In the genomic region with DNA sequence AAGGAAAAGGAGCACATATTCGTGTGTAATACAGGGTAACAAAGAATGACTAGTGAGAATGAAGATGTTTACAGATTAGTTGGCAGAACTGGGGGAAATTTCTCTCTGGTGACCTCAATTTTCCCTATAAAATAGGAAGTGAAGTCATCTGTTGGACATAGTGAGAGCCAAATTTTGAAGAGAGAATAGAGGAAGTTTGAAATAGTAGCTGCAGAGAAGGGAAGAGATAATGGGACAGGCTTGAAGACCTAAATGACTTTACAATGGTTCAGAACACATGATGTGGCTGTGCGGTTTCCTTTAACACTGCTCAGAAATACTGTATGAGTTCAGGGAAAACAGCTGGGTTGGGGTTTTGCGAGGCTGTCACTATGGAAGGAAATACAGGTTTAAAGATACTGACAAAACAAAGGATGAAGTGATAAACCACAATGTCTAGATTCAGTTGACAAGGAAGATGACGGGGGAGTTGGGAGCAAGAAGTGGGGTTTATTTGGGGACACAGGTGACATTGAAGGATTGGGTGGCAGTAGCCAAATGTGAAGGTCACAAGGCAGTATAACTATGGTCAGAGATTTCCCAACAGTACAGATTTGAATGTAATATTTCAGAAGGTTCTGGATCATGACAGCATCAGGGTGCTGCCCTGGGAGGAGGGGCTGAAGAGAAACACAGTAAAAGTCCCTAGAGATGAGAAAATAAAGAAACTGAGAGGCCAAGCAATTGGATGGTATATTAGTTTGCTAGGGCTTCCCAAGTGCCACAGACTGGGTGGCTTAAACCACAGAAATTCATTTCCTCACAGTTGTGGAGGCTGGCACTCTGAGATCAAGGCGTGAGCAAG, we compare ENCODE assay signal across 8 cellular contexts.
DNase-seq lines count a peak whose midpoint lies in the region; ATAC-seq and TF ChIP-seq lines count a peak whose summit lies in the region.

No MANE protein-coding gene starts in this region.

- intact Hi-C loops in left ventricle myocardium superior (cut with micrococcal nuclease), result no loop called here

- TF ChIP-seq POLR2A in erythroblast (IDR thresholded peaks at IDR 0.05; ENCODE audit: low read length), result no peak

- no peaks in the 10 kb centered on the region for H3K9me3 ChIP-seq in MG63

- H3K4me3 ChIP-seq in MG63, result no peak overlapping the region

- ATAC-seq in GM21825 (IDR thresholded peaks at IDR 0.05; ENCODE audit: unreplicated experiment) (peak; percentile 91), left ventricle myocardium superior (peak; percentile 92)

- no peaks in the 10 kb centered on the region for H3K36me3 ChIP-seq in MG63

- no peaks in the 10 kb centered on the region for H3K27me3 ChIP-seq in MG63

- DNase-seq in ELR (ENCODE audit: low read depth) (peak; percentile 42), MG63 (peak; percentile 3), activated T-cell treated with anti-CD3 and anti-CD28 coated beads for 24 hours (ENCODE audit: low read depth) (peak; percentile 65), left ventricle myocardium superior (no peak), erythroblast (lab: John Stamatoyannopoulos, UW) (no peak)
- DNase-seq in stimulated activated CD8-positive, alpha-beta memory T cell treated with anti-CD3 and anti-CD28 coated beads, Interleukin-15, amount 100 ng/mL, for 4 hours (ENCODE audit: low read depth in 2 of 2), result peak; percentile 17 to 46
- no peak for DNase-seq in effector CD8-positive, alpha-beta T cell (lab: John Stamatoyannopoulos, UW)

Comparison
In these comparisons a context has a peak if more than half of its experiments do, and no peak if none do; other contexts are left out.
1. DNase-seq: peak in ELR (single experiment), MG63 (single experiment), activated T-cell treated with anti-CD3 and anti-CD28 coated beads for 24 hours (single experiment) and stimulated activated CD8-positive, alpha-beta memory T cell treated with anti-CD3 and anti-CD28 coated beads, Interleukin-15, amount 100 ng/mL, for 4 hours (2 of 2); none in left ventricle myocardium superior (single experiment), erythroblast (0 of 2) and effector CD8-positive, alpha-beta T cell (single experiment).